In the genomic region with DNA sequence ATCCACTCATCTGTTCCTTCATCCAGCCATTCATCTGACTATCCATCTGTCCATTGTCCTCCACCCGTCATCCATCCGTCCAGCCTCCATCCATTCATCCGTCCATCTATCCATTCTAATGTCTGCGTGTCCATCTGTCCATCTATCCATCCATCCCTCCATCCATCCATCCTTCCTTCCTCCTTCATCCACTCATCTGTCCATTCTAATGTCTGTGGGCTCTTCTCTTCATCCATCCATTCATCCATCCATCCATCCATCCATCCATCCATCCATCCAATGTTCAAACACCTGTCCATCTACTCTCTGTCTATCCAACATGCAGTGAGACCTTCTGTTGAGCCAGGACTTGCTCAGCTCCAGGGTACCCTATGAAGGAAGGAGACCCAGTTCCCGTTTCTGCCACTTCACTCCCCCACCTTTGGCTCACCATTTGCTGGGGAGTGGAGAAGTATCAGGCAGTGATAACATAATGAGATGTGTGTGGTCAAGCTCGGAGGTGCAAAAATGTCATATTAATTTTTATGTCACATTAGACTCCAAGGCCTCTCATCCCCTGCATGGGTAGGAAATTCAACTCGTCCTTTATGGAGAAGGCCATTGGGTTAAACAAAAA, we compare ENCODE assay signal across 12 cellular contexts.
DNase-seq lines count a peak whose midpoint lies in the region; ATAC-seq and TF ChIP-seq lines count a peak whose summit lies in the region.
"Had no signal": no experiment of that assay in that cellular context is flagged by ENCODE, and none has a peak within 500 bp of the region (broad histone marks: within the 10 kb centered on the region; RNA-seq: fewer than 3 reads in every experiment).

No MANE protein-coding gene starts in this region.

- H3K4me3 Mint-ChIP-seq in central memory CD8-positive, alpha-beta T cell, result peak overlapping the region; percentile 65
- peak overlapping the region; percentile 82 to 87 for H3K4me3 Mint-ChIP-seq in stimulated activated naive CD8-positive, alpha-beta T cell treated with anti-CD3 and anti-CD28 coated beads, Interleukin-15, amount 100 ng/mL, for 72 hours

- TF ChIP-seq CTCF in NB4 (IDR thresholded peaks at IDR 0.05; ENCODE audit: low read depth, low read length), result no peak

- no peak for TF ChIP-seq POLR2A in NB4 (IDR thresholded peaks at IDR 0.05; ENCODE audit: extremely low read depth, insufficient read length)

- peak; percentile 53 for DNase-seq in activated CD8-positive, alpha-beta memory T cell treated with anti-CD3 and anti-CD28 coated beads, Interleukin-2, amount 50 U/mL, for 48 hours
- DNase-seq in activated CD8-positive, alpha-beta memory T cell treated with anti-CD3 and anti-CD28 coated beads, Interleukin-2, amount 50 U/mL, for 4 hours, result no peak
- DNase-seq in NB4 (ENCODE audit: low read depth) (peak; percentile 47), kidney glomerular epithelial cell (lab: John Stamatoyannopoulos, UW) (no peak), AG08395 (ENCODE audit: low spot score) (no peak)
- peak in 1 of 2 donors; percentile 9 for DNase-seq in central memory CD8-positive, alpha-beta T cell (ENCODE audit: low spot score in 2 of 2)
- DNase-seq in stimulated activated naive CD8-positive, alpha-beta T cell treated with anti-CD3 and anti-CD28 coated beads, Interleukin-15, amount 100 ng/mL, for 72 hours, result peak in 1 of 2 donors; percentile 9
- DNase-seq: NCI-H446 treated with DMSO at 0.1 percent for 48 hours had no signal

- peaks cover 10% of the 10 kb centered on the region for H3K36me3 Mint-ChIP-seq in central memory CD8-positive, alpha-beta T cell (ENCODE audit: insufficient read depth)
- H3K36me3 Mint-ChIP-seq: type B pancreatic cell had no signal

- peak overlapping the region; percentile 80 for H3K27ac Mint-ChIP-seq in central memory CD8-positive, alpha-beta T cell (ENCODE audit: low read depth)
- peak overlapping the region; percentile 95 to 99 for H3K27ac Mint-ChIP-seq in stimulated activated naive CD8-positive, alpha-beta T cell treated with anti-CD3 and anti-CD28 coated beads, Interleukin-15, amount 100 ng/mL, for 72 hours

- ATAC-seq in central memory CD8-positive, alpha-beta T cell (replicated peaks; ENCODE audit: extremely low read depth, poor library complexity, severe bottlenecking), result no peak
- ATAC-seq in stimulated activated naive CD8-positive, alpha-beta T cell treated with anti-CD3 and anti-CD28 coated beads, Interleukin-15, amount 100 ng/mL, for 72 hours, result no peak
- ATAC-seq in HG02642 (IDR thresholded peaks at IDR 0.05; ENCODE audit: poor library complexity, unreplicated experiment), result no peak

- no peaks in the 10 kb centered on the region for H3K27me3 Mint-ChIP-seq in central memory CD8-positive, alpha-beta T cell
- no peaks in the 10 kb centered on the region for H3K27me3 Mint-ChIP-seq in stimulated activated naive CD8-positive, alpha-beta T cell treated with anti-CD3 and anti-CD28 coated beads, Interleukin-15, amount 100 ng/mL, for 72 hours

- peaks cover 5% of the 10 kb centered on the region for H3K9me3 Mint-ChIP-seq in central memory CD8-positive, alpha-beta T cell
- peaks cover 7 to 9% of the 10 kb centered on the region in 2 donors for H3K9me3 Mint-ChIP-seq in stimulated activated naive CD8-positive, alpha-beta T cell treated with anti-CD3 and anti-CD28 coated beads, Interleukin-15, amount 100 ng/mL, for 72 hours
- H3K9me3 Mint-ChIP-seq: type B pancreatic cell had no signal

- H3K4me1 Mint-ChIP-seq in central memory CD8-positive, alpha-beta T cell, result peaks cover 71% of the 10 kb centered on the region
- peaks cover 61% of the 10 kb centered on the region for H3K4me1 Mint-ChIP-seq in stimulated activated naive CD8-positive, alpha-beta T cell treated with anti-CD3 and anti-CD28 coated beads, Interleukin-15, amount 100 ng/mL, for 72 hours

- no peak overlapping the region for H3K4me3 ChIP-seq in NB4 (ENCODE audit: low read depth, low read length)
- H3K4me3 ChIP-seq: cardiac muscle cell, heart right ventricle had no signal

Comparison
In these comparisons a context has a peak if more than half of its experiments do, and no peak if none do; other contexts are left out.
1. DNase-seq: peak in activated CD8-positive, alpha-beta memory T cell treated with anti-CD3 and anti-CD28 coated beads, Interleukin-2, amount 50 U/mL, for 48 hours (single experiment) and NB4 (single experiment); none in activated CD8-positive, alpha-beta memory T cell treated with anti-CD3 and anti-CD28 coated beads, Interleukin-2, amount 50 U/mL, for 4 hours (single experiment), kidney glomerular epithelial cell (single experiment) and AG08395 (single experiment).